ENCODE assay signal across 22 cellular contexts in the genomic region with DNA sequence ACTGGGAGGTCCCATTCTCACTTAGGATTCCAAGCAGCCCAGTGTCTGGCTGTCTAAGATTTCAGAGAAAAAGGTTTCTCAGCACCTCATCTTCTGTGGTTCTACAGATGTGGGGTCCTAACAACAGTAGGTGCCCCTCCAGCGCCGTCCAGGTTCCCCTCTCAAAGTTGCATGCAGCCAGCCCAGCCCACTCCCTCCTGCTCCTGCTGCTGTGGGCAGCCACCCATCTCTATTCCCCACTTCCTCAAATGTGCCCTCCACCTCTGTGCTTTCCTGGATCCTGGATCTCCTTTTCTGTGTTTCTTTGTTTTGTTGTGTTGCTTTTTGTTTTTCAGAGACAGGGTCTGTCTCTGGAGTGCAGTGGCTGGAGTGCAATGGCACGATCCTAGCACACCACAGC. TPM values are rescaled to one million over a fixed set of nuclear protein-coding genes. Genes with fewer than 3 reads are reported as not detected.
"Had no signal": no experiment of that assay in that cellular context is flagged by ENCODE, and none has a peak within 500 bp of the region (broad histone marks: within the 10 kb centered on the region; RNA-seq: fewer than 3 reads in every experiment).

No MANE protein-coding gene starts in this region.

- H3K9me3 ChIP-seq: ascending aorta, body of pancreas had no signal

- H3K4me1 Mint-ChIP-seq: activated naive CD4-positive, alpha-beta T cell treated with anti-CD3 and anti-CD28 coated beads, Interleukin-2, amount 50 U/mL, for 24 hours had no signal

- H3K36me3 ChIP-seq: ascending aorta had no signal

- H3K27ac ChIP-seq: ascending aorta, body of pancreas had no signal

- H3K4me1 ChIP-seq: ascending aorta, body of pancreas had no signal

- FAIRE-seq: bronchial epithelial cell had no signal

- H3K9me3 Mint-ChIP-seq: activated CD8-positive, alpha-beta T cell treated with anti-CD3 and anti-CD28 coated beads for 36 hours; activated naive CD4-positive, alpha-beta T cell treated with anti-CD3 and anti-CD28 coated beads, Interleukin-2, amount 50 U/mL, for 24 hours; activated naive CD8-positive, alpha-beta T cell treated with anti-CD3 and anti-CD28 coated beads, Interleukin-2, amount 50 U/mL, for 24 hours; activated T-cell treated with anti-CD3 and anti-CD28 coated beads, Interleukin-2, amount 50 U/mL, for 24 hours; activated T-helper 1 cell treated with anti-CD3 and anti-CD28 coated beads, Interleukin-12 subunit alpha, Interleukin-12 subunit beta, Interleukin-2, Interleukin-4 antibody, amounts not matched to agents 30 ng/mL and 10 ng/mL and 1 ng/mL, durations not matched to agents 14 hours and 24 hours and 36 hours; T-helper 1 cell treated with Interleukin-12 subunit alpha and Interleukin-12 subunit beta and Interleukin-4 antibody, amounts not matched to agents 30 μg/mL and 1 μg/mL, for 36 hours had no signal

- H3K4me3 ChIP-seq: ascending aorta, body of pancreas had no signal

- H3K27me3 ChIP-seq: ascending aorta, body of pancreas had no signal

- DNase-seq: activated CD4-positive, alpha-beta T cell treated with anti-CD3 and anti-CD28 coated beads for 4 hours; activated CD8-positive, alpha-beta T cell treated with anti-CD3 and anti-CD28 coated beads for 36 hours; activated effector memory CD4-positive, alpha-beta T cell treated with Interleukin-2 at 50 U/mL for 16 hours; activated naive CD4-positive, alpha-beta T cell; activated naive CD8-positive, alpha-beta T cell treated with anti-CD3 and anti-CD28 coated beads, Interleukin-2, amount 50 U/mL, for 24 hours; activated T-cell treated with anti-CD3 and anti-CD28 coated beads, Interleukin-2, amount 50 U/mL, for 24 hours; amniotic stem cell; body of pancreas; Kasumi-1; NCI-H1105 treated with DMSO at 0.1 percent for 48 hours; NCI-H1436 treated with DMSO at 0.1 percent for 48 hours; NCI-H187; NCI-H2081; NCI-H446; NCI-H524; SHP77 treated with DMSO at 0.1 percent for 48 hours had no signal

- H3K4me3 Mint-ChIP-seq: activated CD8-positive, alpha-beta T cell treated with anti-CD3 and anti-CD28 coated beads for 36 hours; activated naive CD4-positive, alpha-beta T cell treated with anti-CD3 and anti-CD28 coated beads, Interleukin-2, amount 50 U/mL, for 24 hours; activated naive CD8-positive, alpha-beta T cell treated with anti-CD3 and anti-CD28 coated beads, Interleukin-2, amount 50 U/mL, for 24 hours; activated T-cell treated with anti-CD3 and anti-CD28 coated beads, Interleukin-2, amount 50 U/mL, for 24 hours; activated T-helper 1 cell treated with anti-CD3 and anti-CD28 coated beads, Interleukin-12 subunit alpha, Interleukin-12 subunit beta, Interleukin-2, Interleukin-4 antibody, amounts not matched to agents 30 ng/mL and 10 ng/mL and 1 ng/mL, durations not matched to agents 14 hours and 24 hours and 36 hours; T-helper 1 cell treated with Interleukin-12 subunit alpha and Interleukin-12 subunit beta and Interleukin-4 antibody, amounts not matched to agents 30 μg/mL and 1 μg/mL, for 36 hours had no signal

- H3K27ac Mint-ChIP-seq: activated CD8-positive, alpha-beta T cell treated with anti-CD3 and anti-CD28 coated beads for 36 hours; activated naive CD4-positive, alpha-beta T cell treated with anti-CD3 and anti-CD28 coated beads, Interleukin-2, amount 50 U/mL, for 24 hours; activated naive CD8-positive, alpha-beta T cell treated with anti-CD3 and anti-CD28 coated beads, Interleukin-2, amount 50 U/mL, for 24 hours; activated T-cell treated with anti-CD3 and anti-CD28 coated beads, Interleukin-2, amount 50 U/mL, for 24 hours; activated T-helper 1 cell treated with anti-CD3 and anti-CD28 coated beads, Interleukin-12 subunit alpha, Interleukin-12 subunit beta, Interleukin-2, Interleukin-4 antibody, amounts not matched to agents 30 ng/mL and 10 ng/mL and 1 ng/mL, durations not matched to agents 14 hours and 24 hours and 36 hours; T-helper 1 cell treated with Interleukin-12 subunit alpha and Interleukin-12 subunit beta and Interleukin-4 antibody, amounts not matched to agents 30 μg/mL and 1 μg/mL, for 36 hours had no signal

- H3K36me3 Mint-ChIP-seq: activated naive CD4-positive, alpha-beta T cell treated with anti-CD3 and anti-CD28 coated beads, Interleukin-2, amount 50 U/mL, for 24 hours had no signal

RNA-seq across cellular contexts. Expression of gene SLC18A3, which starts 13.3 kb away (rescaled TPM):
- total RNA-seq: activated CD8-positive, alpha-beta T cell treated with anti-CD3 and anti-CD28 coated beads for 36 hours; activated T-helper 1 cell treated with anti-CD3 and anti-CD28 coated beads, Interleukin-12 subunit alpha, Interleukin-12 subunit beta, Interleukin-2, Interleukin-4 antibody, amounts not matched to agents 30 ng/mL and 10 ng/mL and 1 ng/mL, durations not matched to agents 14 hours and 24 hours and 36 hours; ascending aorta; body of pancreas; bronchial epithelial cell; SK-MEL-5 had no signal

RNA-seq across cellular contexts. Expression of gene CHAT, which starts 17.0 kb away (rescaled TPM):
- total RNA-seq: activated CD8-positive, alpha-beta T cell treated with anti-CD3 and anti-CD28 coated beads for 36 hours; ascending aorta; bronchial epithelial cell; SK-MEL-5 had no signal
